In the genomic region with DNA sequence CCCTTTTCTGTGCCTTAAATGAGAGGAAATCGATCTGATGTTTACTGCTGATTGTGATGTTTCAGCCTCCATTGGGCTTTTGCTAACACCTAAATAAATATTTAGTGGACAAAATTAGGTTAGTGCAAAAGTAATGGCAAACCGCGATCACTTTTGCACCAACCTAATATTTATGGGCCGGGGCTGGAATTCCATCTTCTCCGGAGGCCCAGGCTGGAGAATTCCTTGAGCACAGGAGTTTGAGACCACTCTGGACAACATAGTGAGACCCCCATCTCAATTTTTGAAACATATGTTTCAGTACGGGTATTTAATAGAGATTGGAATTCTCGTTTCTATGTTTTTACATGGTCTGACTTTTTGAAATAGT, we compare ENCODE assay signal across 8 cellular contexts. TPM values are rescaled to one million over a fixed set of nuclear protein-coding genes. Genes with fewer than 3 reads are reported as not detected.
A peak's percentile ranks its signal among the peaks of the same experiment; 100 is the strongest.
DNase-seq lines count a peak whose midpoint lies in the region; ATAC-seq and TF ChIP-seq lines count a peak whose summit lies in the region.

No MANE protein-coding gene starts in this region.

- peak overlapping the region; percentile 84 for H3K4me3 ChIP-seq in GM08714 (ENCODE audit: low read length)
- peak overlapping the region; percentile 82 to 98 for H3K4me3 ChIP-seq in foreskin fibroblast (ENCODE audit: low read depth in 1 of 2, low read length in 2 of 2)
- H3K4me3 ChIP-seq in gastrocnemius medialis, result peak overlapping the region; percentile 69 to 85 (median 79)

- no peak for DNase-seq in activated CD8-positive, alpha-beta T cell treated with anti-CD3 and anti-CD28 coated beads for 36 hours
- DNase-seq in foreskin fibroblast (no peak), gastrocnemius medialis (no peak), epidermal melanocyte (ENCODE audit: insufficient read length, low spot score) (no peak)

- H3K36me3 Mint-ChIP-seq in activated CD8-positive, alpha-beta T cell treated with anti-CD3 and anti-CD28 coated beads for 36 hours (ENCODE audit: low read depth), result peaks cover 68% of the 10 kb centered on the region

- H3K4me1 Mint-ChIP-seq in activated CD8-positive, alpha-beta T cell treated with anti-CD3 and anti-CD28 coated beads for 36 hours (ENCODE audit: low read depth), result peaks cover 11% of the 10 kb centered on the region

- H3K9me3 Mint-ChIP-seq in activated CD8-positive, alpha-beta T cell treated with anti-CD3 and anti-CD28 coated beads for 36 hours, result peaks cover 50% of the 10 kb centered on the region

- H3K27ac ChIP-seq in gastrocnemius medialis, result peak overlapping the region; percentile 82 to 88 (median 85)

- peak overlapping the region; percentile 95 for H3K4me3 Mint-ChIP-seq in activated CD8-positive, alpha-beta T cell treated with anti-CD3 and anti-CD28 coated beads for 36 hours

- no peak for ATAC-seq in activated CD8-positive, alpha-beta T cell treated with anti-CD3 and anti-CD28 coated beads for 36 hours
- ATAC-seq in gastrocnemius medialis (no peak), HG03342 (IDR thresholded peaks at IDR 0.05; ENCODE audit: unreplicated experiment) (no peak), GM21515 (IDR thresholded peaks at IDR 0.05; ENCODE audit: unreplicated experiment) (no peak), HG02610 (IDR thresholded peaks at IDR 0.05; ENCODE audit: unreplicated experiment) (no peak)

- no peaks in the 10 kb centered on the region for H3K27me3 Mint-ChIP-seq in activated CD8-positive, alpha-beta T cell treated with anti-CD3 and anti-CD28 coated beads for 36 hours

- H3K4me1 ChIP-seq in gastrocnemius medialis, result peaks cover 0 to 6% of the 10 kb centered on the region in 2 donors

- peaks cover 0 to 13% (median 0%) of the 10 kb centered on the region in 3 donors for H3K9me3 ChIP-seq in gastrocnemius medialis

- intact Hi-C loops in activated CD8-positive, alpha-beta T cell treated with anti-CD3 and anti-CD28 coated beads for 36 hours (cut with micrococcal nuclease), result no loop called here
- intact Hi-C loops in gastrocnemius medialis (cut with DNase I; ENCODE audit: low total_unique reads), result loop anchor here (2.0 kb wide), 2 partner anchors 26 to 74 kb away; a partner anchor contains a TSS

- CTCF ChIA-PET in activated CD8-positive, alpha-beta T cell treated with anti-CD3 and anti-CD28 coated beads for 36 hours (lab: Charles Lee), result no interaction called here

- peak overlapping the region; percentile 98 for H3K27ac Mint-ChIP-seq in activated CD8-positive, alpha-beta T cell treated with anti-CD3 and anti-CD28 coated beads for 36 hours

- peaks cover 8 to 46% of the 10 kb centered on the region in 2 donors for H3K36me3 ChIP-seq in gastrocnemius medialis

- TF ChIP-seq CTCF in activated CD8-positive, alpha-beta T cell treated with anti-CD3 and anti-CD28 coated beads for 36 hours (IDR thresholded peaks at IDR 0.05), result no peak
- TF ChIP-seq CTCF in foreskin fibroblast (IDR thresholded peaks at IDR 0.05; ENCODE audit: low read depth, low read length) (no peak), gastrocnemius medialis (IDR thresholded peaks at IDR 0.05 in 4 of 5, conservative IDR thresholded peaks at IDR 0.05 in 1 of 5) (no peak)

- in situ Hi-C loops in gastrocnemius medialis (cut with MboI; ENCODE audit: low sequenced_read_pairs in 4 of 4), result no loop called here

- no peaks in the 10 kb centered on the region for H3K27me3 ChIP-seq in gastrocnemius medialis

- POLR2A ChIA-PET in activated CD8-positive, alpha-beta T cell treated with anti-CD3 and anti-CD28 coated beads for 36 hours (lab: Charles Lee), result no interaction called here

- no peak for TF ChIP-seq POLR2A in gastrocnemius medialis (IDR thresholded peaks at IDR 0.05)

RNA-seq across cellular contexts. Expression of a gene that starts 0.6 kb away (rescaled TPM):
- 10 to 100 TPM; 18.1 to 20.4 TPM for total RNA-seq in activated CD8-positive, alpha-beta T cell treated with anti-CD3 and anti-CD28 coated beads for 36 hours
- total RNA-seq in gastrocnemius medialis, result 10 to 100 TPM in 1 of 4 donors, 1 to 10 TPM in 3; 6.1 to 12.7 (median 7.9) TPM

RNA-seq across cellular contexts. Expression of a gene that starts 27.3 kb away (rescaled TPM):
- 1 to 10 TPM; 6.8 to 8.3 TPM for total RNA-seq in activated CD8-positive, alpha-beta T cell treated with anti-CD3 and anti-CD28 coated beads for 36 hours
- total RNA-seq in gastrocnemius medialis, result 10 to 100 TPM in 1 of 4 donors, 1 to 10 TPM in 3; 2.9 to 11.2 (median 5.5) TPM

RNA-seq across cellular contexts. Expression of a gene that starts 34.3 kb away (rescaled TPM):
- 1 to 10 TPM; 1.4 to 3.2 TPM for total RNA-seq in activated CD8-positive, alpha-beta T cell treated with anti-CD3 and anti-CD28 coated beads for 36 hours
- under 1 TPM in 2 of 4 donors, not detected in 2; 0.61 to 0.71 TPM for total RNA-seq in gastrocnemius medialis

RNA-seq across cellular contexts. Expression of a gene that starts 58.6 kb away (rescaled TPM):
- total RNA-seq in activated CD8-positive, alpha-beta T cell treated with anti-CD3 and anti-CD28 coated beads for 36 hours, result not detected
- under 1 TPM in 2 of 4 donors, not detected in 2; 0.12 to 0.18 TPM for total RNA-seq in gastrocnemius medialis
